14 cellular contexts compared by ENCODE assay signal in the genomic region with DNA sequence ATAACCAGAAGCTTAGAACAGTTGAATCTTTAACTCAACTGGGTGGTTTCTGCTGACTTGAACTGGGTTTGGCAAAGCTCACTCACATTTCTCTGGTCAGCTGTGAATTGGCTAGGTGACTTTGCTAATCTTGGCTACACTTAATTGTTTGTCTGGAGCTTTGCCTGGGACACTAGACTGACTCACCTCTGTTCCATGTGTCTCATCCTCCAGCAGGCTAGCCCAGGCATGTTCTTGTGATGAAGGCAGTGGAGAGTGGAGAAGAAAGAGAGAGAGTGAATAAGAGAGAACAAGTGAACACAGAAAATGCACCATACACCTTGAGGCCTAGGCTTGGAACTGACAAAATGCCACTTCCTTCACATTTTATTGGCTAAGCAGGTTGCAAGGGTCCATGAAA. TPM values are rescaled to one million over a fixed set of nuclear protein-coding genes. Genes with fewer than 3 reads are reported as not detected.
A peak's percentile ranks its signal among the peaks of the same experiment; 100 is the strongest.
DNase-seq lines count a peak whose midpoint lies in the region; ATAC-seq and TF ChIP-seq lines count a peak whose summit lies in the region.
"Had no signal": no experiment of that assay in that cellular context is flagged by ENCODE, and none has a peak within 500 bp of the region (broad histone marks: within the 10 kb centered on the region; RNA-seq: fewer than 3 reads in every experiment).

No MANE protein-coding gene starts in this region.

- intact Hi-C loops in psoas muscle (cut with DNase I) = no loop called here

- H3K27ac ChIP-seq in RWPE1 (no peak overlapping the region), psoas muscle (peak overlapping the region; percentile 77)
- H3K27ac ChIP-seq: lower lobe of right lung, PC-9, vagina had no signal

- peaks cover 11% of the 10 kb centered on the region for H3K4me1 ChIP-seq in psoas muscle
- H3K4me1 ChIP-seq: HAP-1, lower lobe of right lung had no signal

- no peaks in the 10 kb centered on the region for H3K27me3 ChIP-seq in psoas muscle (ENCODE audit: insufficient read depth in 3 of 3, low read length in 2 of 3)
- H3K27me3 ChIP-seq: vagina had no signal

- H3K36me3 ChIP-seq in psoas muscle (ENCODE audit: insufficient read depth in 1 of 2, low read depth in 1 of 2) = no peaks in the 10 kb centered on the region
- H3K36me3 ChIP-seq: HAP-1, lower lobe of right lung, vagina had no signal

- DNase-seq in GM04503 (ENCODE audit: low read depth) = peak; percentile 97
- DNase-seq in RWPE1 (ENCODE audit: low spot score) = peak; percentile 75
- DNase-seq in fibroblast of mammary gland (ENCODE audit: low read depth) = peak; percentile 100
- DNase-seq in psoas muscle = peak; percentile 33 to 56
- DNase-seq in NCI-H1105 (lab: John Stamatoyannopoulos, UW) = no peak
- DNase-seq in T-cell = no peak
- DNase-seq: lower lobe of right lung; stimulated activated CD4-positive, alpha-beta T cell treated with anti-CD3 and anti-CD28 coated beads, Interleukin-4, amount 100 ng/mL, for 24 hours had no signal

- no peaks in the 10 kb centered on the region for H3K36me3 Mint-ChIP-seq in T-cell

- peak; percentile 100 for ATAC-seq in psoas muscle
- ATAC-seq in HG03432 (IDR thresholded peaks at IDR 0.05; ENCODE audit: unreplicated experiment) = no peak
- no peak for ATAC-seq in GM18502 (IDR thresholded peaks at IDR 0.05; ENCODE audit: poor library complexity, unreplicated experiment)
- no peak for ATAC-seq in T-cell (replicated peaks in 1 of 4)

- H3K4me3 Mint-ChIP-seq in T-cell = no peak overlapping the region

- no peaks in the 10 kb centered on the region for H3K27me3 Mint-ChIP-seq in T-cell

- no peak overlapping the region for H3K4me3 ChIP-seq in fibroblast of mammary gland (ENCODE audit: control insufficient read depth, low read depth, low read length)
- H3K4me3 ChIP-seq in psoas muscle = no peak overlapping the region
- H3K4me3 ChIP-seq: HAP-1, lower lobe of right lung, PC-9, vagina had no signal

- POLR2A ChIA-PET in RWPE1 (lab: Yijun Ruan, JAX; ENCODE audit: low non-redundant PET) (no interaction called here), T-cell (lab: Charles Lee) (no interaction called here)

- H3K27ac Mint-ChIP-seq in T-cell = no peak overlapping the region

- CTCF ChIA-PET in RWPE1 (lab: Yijun Ruan, JAX) = no interaction called here
- CTCF ChIA-PET in T-cell (lab: Charles Lee) = no interaction called here

- TF ChIP-seq CTCF in RWPE1 (conservative IDR thresholded peaks at IDR 0.05; ENCODE audit: low read depth) (no peak), fibroblast of mammary gland (conservative IDR thresholded peaks at IDR 0.05; ENCODE audit: control insufficient read depth, insufficient read depth, low read depth, low read length) (no peak), psoas muscle (IDR thresholded peaks at IDR 0.05) (no peak)

- H3K9me3 ChIP-seq in psoas muscle = no peaks in the 10 kb centered on the region
- H3K9me3 ChIP-seq: HAP-1, lower lobe of right lung, vagina had no signal

- peaks cover 12 to 20% (median 20%) of the 10 kb centered on the region in 3 donors for H3K9me3 Mint-ChIP-seq in T-cell

- H3K4me1 Mint-ChIP-seq in T-cell = no peaks in the 10 kb centered on the region

RNA-seq across cellular contexts. Expression of a gene that starts 32.6 kb away (rescaled TPM):
- total RNA-seq in psoas muscle (not detected), T-cell (not detected)
- polyA plus RNA-seq in psoas muscle = under 1 TPM in 1 of 3 donors, not detected in 2; 0.03 TPM
- total RNA-seq: activated CD8-positive, alpha-beta memory T cell treated with anti-CD3 and anti-CD28 coated beads for 36 hours; lower lobe of right lung; PC-9; vagina had no signal

Comparison
In these comparisons a context has a peak if more than half of its experiments do, and no peak if none do; other contexts are left out.
1. DNase-seq: peak in GM04503 (single experiment), RWPE1 (single experiment), fibroblast of mammary gland (single experiment) and psoas muscle (2 of 2); none in NCI-H1105 (single experiment) and T-cell (0 of 34).
2. ATAC-seq: peak in psoas muscle (4 of 4); none in HG03432 (single experiment), GM18502 (single experiment) and T-cell (0 of 4).